Comparison of ENCODE assay signal across 1 cellular context in genomic region chr1:204220217-204220616, GRCh38.
TF ChIP-seq lines count a peak whose summit lies in the region.

No MANE protein-coding gene starts in this region.

TF ChIP-seq in HepG2, 621 proteins besides CTCF, POLR2A, EP300 and RAD21:
- no peak for TF ChIP-seq ZNF768 (CRISPR knock-in tag; IDR thresholded peaks at IDR 0.05)
- TF ChIP-seq ELK4 (CRISPR knock-in tag; IDR thresholded peaks at IDR 0.05; ENCODE audit: borderline replicate concordance), result no peak
- TF ChIP-seq NAIF1 (CRISPR knock-in tag; IDR thresholded peaks at IDR 0.05; ENCODE audit: borderline replicate concordance), result no peak
- peak; percentile 35; the same call in 1 of the 2 replicates for TF ChIP-seq CEBPB (IDR thresholded peaks at IDR 0.05; ENCODE audit: borderline replicate concordance, low read depth, low read length)
- no peak for TF ChIP-seq ZNF687 (CRISPR knock-in tag; IDR thresholded peaks at IDR 0.05)
